In genomic region chr7:129530881-129531391, GRCh38 we compare ENCODE assay signal across 1 cellular context.
TF ChIP-seq lines count a peak whose summit lies in the region.

No MANE protein-coding gene starts in this region.

TF ChIP-seq in GM23338, 12 proteins besides CTCF, POLR2A, EP300 and RAD21 (continued from another document):
- TF ChIP-seq ZNF462 (CRISPR knock-in tag; IDR thresholded peaks at IDR 0.05) (no peak), ZNF331 (CRISPR knock-in tag; IDR thresholded peaks at IDR 0.05; ENCODE audit: low read depth) (no peak), JUNB (IDR thresholded peaks at IDR 0.05; ENCODE audit: unreplicated experiment) (no peak)
- TF ChIP-seq, protein P1, sequence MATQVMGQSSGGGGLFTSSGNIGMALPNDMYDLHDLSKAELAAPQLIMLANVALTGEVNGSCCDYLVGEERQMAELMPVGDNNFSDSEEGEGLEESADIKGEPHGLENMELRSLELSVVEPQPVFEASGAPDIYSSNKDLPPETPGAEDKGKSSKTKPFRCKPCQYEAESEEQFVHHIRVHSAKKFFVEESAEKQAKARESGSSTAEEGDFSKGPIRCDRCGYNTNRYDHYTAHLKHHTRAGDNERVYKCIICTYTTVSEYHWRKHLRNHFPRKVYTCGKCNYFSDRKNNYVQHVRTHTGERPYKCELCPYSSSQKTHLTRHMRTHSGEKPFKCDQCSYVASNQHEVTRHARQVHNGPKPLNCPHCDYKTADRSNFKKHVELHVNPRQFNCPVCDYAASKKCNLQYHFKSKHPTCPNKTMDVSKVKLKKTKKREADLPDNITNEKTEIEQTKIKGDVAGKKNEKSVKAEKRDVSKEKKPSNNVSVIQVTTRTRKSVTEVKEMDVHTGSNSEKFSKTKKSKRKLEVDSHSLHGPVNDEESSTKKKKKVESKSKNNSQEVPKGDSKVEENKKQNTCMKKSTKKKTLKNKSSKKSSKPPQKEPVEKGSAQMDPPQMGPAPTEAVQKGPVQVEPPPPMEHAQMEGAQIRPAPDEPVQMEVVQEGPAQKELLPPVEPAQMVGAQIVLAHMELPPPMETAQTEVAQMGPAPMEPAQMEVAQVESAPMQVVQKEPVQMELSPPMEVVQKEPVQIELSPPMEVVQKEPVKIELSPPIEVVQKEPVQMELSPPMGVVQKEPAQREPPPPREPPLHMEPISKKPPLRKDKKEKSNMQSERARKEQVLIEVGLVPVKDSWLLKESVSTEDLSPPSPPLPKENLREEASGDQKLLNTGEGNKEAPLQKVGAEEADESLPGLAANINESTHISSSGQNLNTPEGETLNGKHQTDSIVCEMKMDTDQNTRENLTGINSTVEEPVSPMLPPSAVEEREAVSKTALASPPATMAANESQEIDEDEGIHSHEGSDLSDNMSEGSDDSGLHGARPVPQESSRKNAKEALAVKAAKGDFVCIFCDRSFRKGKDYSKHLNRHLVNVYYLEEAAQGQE (IDR thresholded peaks at IDR 0.05; ENCODE audit: unreplicated experiment), result no peak
- TF ChIP-seq, protein P2, sequence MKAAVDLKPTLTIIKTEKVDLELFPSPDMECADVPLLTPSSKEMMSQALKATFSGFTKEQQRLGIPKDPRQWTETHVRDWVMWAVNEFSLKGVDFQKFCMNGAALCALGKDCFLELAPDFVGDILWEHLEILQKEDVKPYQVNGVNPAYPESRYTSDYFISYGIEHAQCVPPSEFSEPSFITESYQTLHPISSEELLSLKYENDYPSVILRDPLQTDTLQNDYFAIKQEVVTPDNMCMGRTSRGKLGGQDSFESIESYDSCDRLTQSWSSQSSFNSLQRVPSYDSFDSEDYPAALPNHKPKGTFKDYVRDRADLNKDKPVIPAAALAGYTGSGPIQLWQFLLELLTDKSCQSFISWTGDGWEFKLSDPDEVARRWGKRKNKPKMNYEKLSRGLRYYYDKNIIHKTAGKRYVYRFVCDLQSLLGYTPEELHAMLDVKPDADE (IDR thresholded peaks at IDR 0.05), result no peak
TF ChIP-seq in GM23338: peak in this region for 0.
